1 cellular context compared by ENCODE assay signal in genomic region chr1:200213392-200213791, GRCh38.
TF ChIP-seq lines count a peak whose summit lies in the region.

No MANE protein-coding gene starts in this region.

TF ChIP-seq in K562, 482 proteins besides CTCF, POLR2A, EP300 and RAD21:
- TF ChIP-seq ZNF431 (CRISPR knock-in tag; IDR thresholded peaks at IDR 0.05) (no peak), POU5F1 (IDR thresholded peaks at IDR 0.05; ENCODE audit: borderline replicate concordance, low read depth, low read length, partially characterized antibody) (no peak), ZNF124 (CRISPR knock-in tag; IDR thresholded peaks at IDR 0.05) (no peak), ZNF583 (CRISPR knock-in tag; IDR thresholded peaks at IDR 0.05) (peak; percentile 87; the same call in 1 of the 2 replicates), L3MBTL2 (IDR thresholded peaks at IDR 0.05) (no peak)
- TF ChIP-seq, protein P1, sequence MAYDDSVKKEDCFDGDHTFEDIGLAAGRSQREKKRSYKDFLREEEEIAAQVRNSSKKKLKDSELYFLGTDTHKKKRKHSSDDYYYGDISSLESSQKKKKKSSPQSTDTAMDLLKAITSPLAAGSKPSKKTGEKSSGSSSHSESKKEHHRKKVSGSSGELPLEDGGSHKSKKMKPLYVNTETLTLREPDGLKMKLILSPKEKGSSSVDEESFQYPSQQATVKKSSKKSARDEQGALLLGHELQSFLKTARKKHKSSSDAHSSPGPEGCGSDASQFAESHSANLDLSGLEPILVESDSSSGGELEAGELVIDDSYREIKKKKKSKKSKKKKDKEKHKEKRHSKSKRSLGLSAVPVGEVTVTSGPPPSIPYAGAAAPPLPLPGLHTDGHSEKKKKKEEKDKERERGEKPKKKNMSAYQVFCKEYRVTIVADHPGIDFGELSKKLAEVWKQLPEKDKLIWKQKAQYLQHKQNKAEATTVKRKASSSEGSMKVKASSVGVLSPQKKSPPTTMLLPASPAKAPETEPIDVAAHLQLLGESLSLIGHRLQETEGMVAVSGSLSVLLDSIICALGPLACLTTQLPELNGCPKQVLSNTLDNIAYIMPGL (CRISPR knock-in tag; IDR thresholded peaks at IDR 0.05) = no peak
TF ChIP-seq in K562: peak in this region for 1.
